In genomic region chr14:85058170-85058569, GRCh38 we compare ENCODE assay signal across 20 cellular contexts.
DNase-seq lines count a peak whose midpoint lies in the region; ATAC-seq and TF ChIP-seq lines count a peak whose summit lies in the region.
"Had no signal": no experiment of that assay in that cellular context is flagged by ENCODE, and none has a peak within 500 bp of the region (broad histone marks: within the 10 kb centered on the region; RNA-seq: fewer than 3 reads in every experiment).

No MANE protein-coding gene starts in this region.

- no peak for TF ChIP-seq CTCF in fibroblast of mammary gland (conservative IDR thresholded peaks at IDR 0.05; ENCODE audit: control insufficient read depth, insufficient read depth, low read depth, low read length)

- H3K4me1 ChIP-seq in adipocyte (ENCODE audit: control insufficient read depth, insufficient read depth, low read length) = peaks cover 10% of the 10 kb centered on the region

- no peak for ATAC-seq in HG02759 (IDR thresholded peaks at IDR 0.05; ENCODE audit: unreplicated experiment)
- ATAC-seq in GM21529 (IDR thresholded peaks at IDR 0.05; ENCODE audit: unreplicated experiment) = no peak
- ATAC-seq in HG03521 (IDR thresholded peaks at IDR 0.05; ENCODE audit: unreplicated experiment) = no peak
- ATAC-seq: CD8-positive, alpha-beta T cell; GM12878; GM23338; HepG2 had no signal

- H3K4me3 ChIP-seq in adipocyte (ENCODE audit: low read length) (no peak overlapping the region), fibroblast of mammary gland (ENCODE audit: control insufficient read depth, low read depth, low read length) (no peak overlapping the region)
- H3K4me3 ChIP-seq: BLaER1 treated with 17β-estradiol and CSF1 and Interleukin-3, amounts not matched to agents 10 nM and 100 nM; GM12878; GM23338; SK-N-MC had no signal

- no peaks in the 10 kb centered on the region for H3K27me3 ChIP-seq in adipocyte (replicated peaks; ENCODE audit: control insufficient read depth, insufficient read depth, low read length)
- H3K27me3 ChIP-seq: BLaER1 treated with 17β-estradiol and CSF1 and Interleukin-3, amounts not matched to agents 10 nM and 100 nM had no signal

- DNase-seq in AG08395 (ENCODE audit: low spot score) = peak; percentile 18
- peak; percentile 25 for DNase-seq in HT1080 (ENCODE audit: low read depth)
- DNase-seq in adipocyte (ENCODE audit: low read depth) = peak; percentile 57
- peak; percentile 38 for DNase-seq in fibroblast of mammary gland (ENCODE audit: low read depth)
- no peak for DNase-seq in NCI-H526 (lab: John Stamatoyannopoulos, UW)
- DNase-seq: Calu3; CD8-positive, alpha-beta T cell; KG1; NCI-H2081 treated with DMSO at 0.1 percent for 48 hours; NCI-H748 treated with DMSO at 0.1 percent for 48 hours; NK-92 treated with Interleukin-12 subunit alpha and Interleukin-12 subunit beta, amount 100 ng/mL, for 24 hours; SHP77 had no signal

- no peaks in the 10 kb centered on the region for H3K36me3 ChIP-seq in adipocyte (ENCODE audit: control insufficient read depth, insufficient read depth, low read length, severe bottlenecking)
- H3K36me3 ChIP-seq: BLaER1 treated with 17β-estradiol and CSF1 and Interleukin-3, amounts not matched to agents 10 nM and 100 nM had no signal

- no peak overlapping the region for H3K9ac ChIP-seq in adipocyte (ENCODE audit: low read length)
- H3K9ac ChIP-seq: BLaER1 treated with 17β-estradiol and CSF1 and Interleukin-3, amounts not matched to agents 10 nM and 100 nM had no signal

- peaks cover 15% of the 10 kb centered on the region for H3K9me3 ChIP-seq in adipocyte (ENCODE audit: control insufficient read depth, low read length)

Comparison
In these comparisons a context has a peak if more than half of its experiments do, and no peak if none do; other contexts are left out.
1. DNase-seq: peak in AG08395 (single experiment), HT1080 (single experiment), adipocyte (single experiment) and fibroblast of mammary gland (single experiment); none in NCI-H526 (0 of 2).